15 cellular contexts compared by ENCODE assay signal in genomic region chr5:133698646-133699526, GRCh38.
DNase-seq lines count a peak whose midpoint lies in the region; ATAC-seq and TF ChIP-seq lines count a peak whose summit lies in the region.
"Had no signal": no experiment of that assay in that cellular context is flagged by ENCODE, and none has a peak within 500 bp of the region (broad histone marks: within the 10 kb centered on the region; RNA-seq: fewer than 3 reads in every experiment).

No MANE protein-coding gene starts in this region.

- H3K27me3 ChIP-seq in heart right ventricle, result peaks cover 0 to 15% (median 3%) of the 10 kb centered on the region in 7 donors
- H3K27me3 ChIP-seq: adrenal gland, hepatocyte had no signal

- DNase-seq in stimulated activated CD4-positive, alpha-beta T cell treated with anti-CD3 and anti-CD28 coated beads, Interleukin-1b, Interleukin-23, amount 100 ng/mL, for 48 hours, result peak; percentile 31
- no peak for DNase-seq in stimulated activated CD4-positive, alpha-beta T cell treated with anti-CD3 and anti-CD28 coated beads, Interleukin-2, amount 100 ng/mL, for 24 hours
- DNase-seq in type B pancreatic cell (ENCODE audit: extremely low spot score, unreplicated experiment) (peak; percentile 42), SIG-M5 (lab: John Stamatoyannopoulos, UW) (no peak), OCI-M2 (lab: John Stamatoyannopoulos, UW; ENCODE audit: unreplicated experiment) (no peak), heart right ventricle (no peak)
- DNase-seq: left ventricle myocardium superior, NCI-H146, NCI-H524, retina had no signal

- 87 to 89% methylated on average over 10 of the region's 10 CpGs for WGBS in heart right ventricle, 2 donors

- H3K4me1 ChIP-seq in heart right ventricle, result no peaks in the 10 kb centered on the region
- H3K4me1 ChIP-seq: adrenal gland had no signal

- H3K36me3 Mint-ChIP-seq in type B pancreatic cell, result no peaks in the 10 kb centered on the region

- H3K4me3 Mint-ChIP-seq in type B pancreatic cell, result no peak overlapping the region

- H3K9me3 Mint-ChIP-seq in type B pancreatic cell, result peaks cover 7% of the 10 kb centered on the region

- no peak overlapping the region for H3K27ac Mint-ChIP-seq in type B pancreatic cell

- peaks cover 26% of the 10 kb centered on the region for H3K27me3 Mint-ChIP-seq in type B pancreatic cell

- H3K9me3 ChIP-seq in heart right ventricle, result no peaks in the 10 kb centered on the region
- H3K9me3 ChIP-seq: adrenal gland had no signal

- H3K4me3 ChIP-seq in heart right ventricle, result no peak overlapping the region
- H3K4me3 ChIP-seq: adrenal gland, hepatocyte had no signal

- H3K27ac ChIP-seq in heart right ventricle, result no peak overlapping the region
- H3K27ac ChIP-seq: adrenal gland, hepatocyte, RWPE1 had no signal

- ATAC-seq in GM21717 (IDR thresholded peaks at IDR 0.05; ENCODE audit: unreplicated experiment) (peak; percentile 62), HG03469 (IDR thresholded peaks at IDR 0.05; ENCODE audit: unreplicated experiment) (peak; percentile 37), heart right ventricle (no peak)
- ATAC-seq: left ventricle myocardium superior had no signal

- TF ChIP-seq CTCF in type B pancreatic cell (conservative IDR thresholded peaks at IDR 0.05), result no peak
- no peak for TF ChIP-seq CTCF in heart right ventricle (IDR thresholded peaks at IDR 0.05)

- H3K36me3 ChIP-seq in heart right ventricle, result no peaks in the 10 kb centered on the region
- H3K36me3 ChIP-seq: adrenal gland had no signal

- intact Hi-C loops in heart right ventricle (cut with DNase I), result no loop called here

- H3K4me1 Mint-ChIP-seq in type B pancreatic cell (ENCODE audit: unreplicated experiment), result peaks cover 4% of the 10 kb centered on the region

Comparison
In these comparisons a context has a peak if more than half of its experiments do, and no peak if none do; other contexts are left out.
1. DNase-seq: peak in stimulated activated CD4-positive, alpha-beta T cell treated with anti-CD3 and anti-CD28 coated beads, Interleukin-1b, Interleukin-23, amount 100 ng/mL, for 48 hours (single experiment) and type B pancreatic cell (single experiment); none in stimulated activated CD4-positive, alpha-beta T cell treated with anti-CD3 and anti-CD28 coated beads, Interleukin-2, amount 100 ng/mL, for 24 hours (0 of 2), SIG-M5 (single experiment), OCI-M2 (single experiment) and heart right ventricle (0 of 2).
2. ATAC-seq: peak in GM21717 (single experiment) and HG03469 (single experiment); none in heart right ventricle (0 of 8).